In genomic region chr2:163887182-163887581, GRCh38 we compare ENCODE assay signal across 1 cellular context.
TF ChIP-seq lines count a peak whose summit lies in the region.

No MANE protein-coding gene starts in this region.

TF ChIP-seq in HepG2, 621 proteins besides CTCF, POLR2A, EP300 and RAD21 (continued from another document):
- TF ChIP-seq NFAT5 (CRISPR knock-in tag; IDR thresholded peaks at IDR 0.05) (no peak), ZNF138 (CRISPR knock-in tag; IDR thresholded peaks at IDR 0.05; ENCODE audit: low read depth) (no peak), ZBTB7B (CRISPR knock-in tag; IDR thresholded peaks at IDR 0.05) (no peak), ZMYM4 (CRISPR knock-in tag; IDR thresholded peaks at IDR 0.05) (no peak), ZMAT3 (CRISPR knock-in tag; conservative IDR thresholded peaks at IDR 0.05) (no peak), PBX2 (CRISPR knock-in tag; IDR thresholded peaks at IDR 0.05) (no peak), ZBTB46 (CRISPR knock-in tag; IDR thresholded peaks at IDR 0.05; ENCODE audit: borderline replicate concordance) (no peak), ZFAT (CRISPR knock-in tag; conservative IDR thresholded peaks at IDR 0.05) (no peak), SOX6 (IDR thresholded peaks at IDR 0.05) (no peak), SOX6 (CRISPR knock-in tag; IDR thresholded peaks at IDR 0.05) (no peak), MLXIP (CRISPR knock-in tag; IDR thresholded peaks at IDR 0.05; ENCODE audit: borderline replicate concordance) (no peak), DDIT3 (CRISPR knock-in tag; IDR thresholded peaks at IDR 0.05) (no peak)
